Comparison of ENCODE assay signal across 26 cellular contexts in the genomic region with DNA sequence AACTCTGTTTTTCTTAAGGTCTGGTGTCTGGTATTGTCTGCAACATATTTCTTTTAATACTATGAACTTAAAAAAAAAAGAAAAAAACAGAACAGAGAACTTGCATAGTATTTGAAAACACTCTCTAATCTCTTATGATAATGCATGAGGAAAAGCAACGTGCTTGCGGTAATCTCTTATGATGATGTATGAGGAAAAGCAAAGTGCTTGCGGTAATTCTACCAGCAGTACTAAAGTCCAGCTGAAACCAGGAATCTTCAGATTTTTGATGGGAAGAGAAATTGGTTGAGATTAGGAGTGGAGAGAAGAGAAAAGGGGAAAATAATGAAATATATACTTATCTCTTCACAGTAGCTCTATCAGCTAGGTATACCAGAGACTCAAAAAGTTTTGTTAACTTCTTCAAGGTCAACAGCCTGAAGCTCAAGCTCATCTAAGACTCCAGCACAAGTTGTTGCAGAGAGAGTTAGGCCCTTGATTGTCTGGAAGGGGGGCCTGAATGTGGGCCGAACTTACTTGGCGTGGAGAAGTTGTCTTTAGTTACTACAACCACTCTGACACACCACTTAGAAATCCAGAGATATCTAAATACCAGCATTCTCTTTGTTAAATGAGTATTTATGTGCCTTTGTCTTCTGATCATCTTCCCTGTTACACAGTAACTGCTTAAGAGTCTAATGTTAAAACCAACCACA.
"Had no signal": no experiment of that assay in that cellular context is flagged by ENCODE, and none has a peak within 500 bp of the region (broad histone marks: within the 10 kb centered on the region; RNA-seq: fewer than 3 reads in every experiment).

No MANE protein-coding gene starts in this region.

- H3K9ac ChIP-seq: neural progenitor cell, parathyroid adenoma had no signal

- H2AFZ ChIP-seq: hepatocyte, neural progenitor cell, parathyroid adenoma had no signal

- H3K27me3 ChIP-seq: colonic mucosa, foreskin keratinocyte, gastroesophageal sphincter, heart left ventricle, hepatocyte, neural progenitor cell, right atrium auricular region, transverse colon had no signal

- H3K4me2 ChIP-seq: hepatocyte, neural progenitor cell, smooth muscle cell had no signal

- H3K36me3 ChIP-seq: colonic mucosa, gastroesophageal sphincter, heart left ventricle, lower lobe of right lung, neural progenitor cell, right atrium auricular region, thoracic aorta, transverse colon had no signal

- H3K27ac ChIP-seq: colonic mucosa, epithelial cell of prostate, foreskin keratinocyte, gastroesophageal sphincter, heart left ventricle, hepatocyte, lower lobe of right lung, neural progenitor cell, parathyroid adenoma, right atrium auricular region, thoracic aorta, transverse colon had no signal

- H3K4me3 ChIP-seq: colonic mucosa, gastroesophageal sphincter, heart left ventricle, hepatocyte, lower lobe of right lung, neural progenitor cell, right atrium auricular region, smooth muscle cell, thoracic aorta, transverse colon had no signal

- DNase-seq: central memory CD4-positive, alpha-beta T cell; colonic mucosa; effector CD8-positive, alpha-beta T cell; endodermal cell; foreskin keratinocyte; heart left ventricle; left ventricle myocardium superior; lower lobe of right lung; natural killer cell; stimulated activated CD4-positive, alpha-beta T cell treated with anti-CD3 and anti-CD28 coated beads, Interleukin-12 subunit alpha, Interleukin-12 subunit beta, amount 100 ng/mL, for 4 hours; stimulated activated CD4-positive, alpha-beta T cell treated with anti-CD3 and anti-CD28 coated beads, Interleukin-1b, Interleukin-23, amount 100 ng/mL, for 48 hours; stimulated activated CD4-positive, alpha-beta T cell treated with anti-CD3 and anti-CD28 coated beads, Interleukin-4, amount 100 ng/mL, for 1 hour; stimulated activated naive CD8-positive, alpha-beta T cell treated with anti-CD3 and anti-CD28 coated beads, Interleukin-15, Interleukin-2, amounts not matched to agents 100 U/mL and 50 U/mL, for 24 hours; substantia nigra; transverse colon had no signal

- H3K4me1 ChIP-seq: colonic mucosa, foreskin keratinocyte, lower lobe of right lung, neural progenitor cell, parathyroid adenoma, right atrium auricular region, transverse colon had no signal

- H3K9me3 ChIP-seq: colonic mucosa, gastroesophageal sphincter, lower lobe of right lung, right atrium auricular region, thoracic aorta, transverse colon had no signal

- ATAC-seq: esophagus mucosa; foreskin keratinocyte; gastroesophageal sphincter; heart left ventricle; left ventricle myocardium superior; lower lobe of right lung; natural killer cell; sciatic nerve; stimulated activated memory B cell treated with anti-CD40 and anti-IgM and Interleukin-4, amounts not matched to agents 10 μg/mL and 1 μg/mL and 100 μg/mL, for 72 hours; stimulated activated naive CD8-positive, alpha-beta T cell treated with anti-CD3 and anti-CD28 coated beads, Interleukin-15, Interleukin-2, amounts not matched to agents 100 U/mL and 50 U/mL, for 24 hours had no signal
